In genomic region chr13:113929628-113930615, GRCh38 we compare ENCODE assay signal across 10 cellular contexts. TPM values are rescaled to one million over a fixed set of nuclear protein-coding genes. Genes with fewer than 3 reads are reported as not detected.
A peak's percentile ranks its signal among the peaks of the same experiment; 100 is the strongest.
DNase-seq lines count a peak whose midpoint lies in the region; ATAC-seq, FAIRE-seq and TF ChIP-seq lines count a peak whose summit lies in the region.
"Had no signal": no experiment of that assay in that cellular context is flagged by ENCODE, and none has a peak within 500 bp of the region (broad histone marks: within the 10 kb centered on the region; RNA-seq: fewer than 3 reads in every experiment).

No MANE protein-coding gene starts in this region.

- no peak overlapping the region for H3K27ac ChIP-seq in right atrium auricular region
- H3K27ac ChIP-seq in H1 (ENCODE audit: low read depth, low read length): no peak overlapping the region

- peak overlapping the region; percentile 44 for H3K4ac ChIP-seq in H1 (replicated peaks; ENCODE audit: insufficient read length, low read depth, low read length)

- H3K9me3 ChIP-seq in right atrium auricular region (no peaks in the 10 kb centered on the region), H1 (ENCODE audit: insufficient read depth in 2 of 2, low read depth in 1 of 2, low read length in 1 of 2) (no peaks in the 10 kb centered on the region)

- CTCF ChIA-PET in H1 (lab: Charles Lee; ENCODE audit: partially characterized antibody): interaction anchor here (0.7 to 2.7 kb wide), 5 partner anchors 12 to 300 kb away, joined by 3 to 8 read pairs (median 4); no protein-coding TSS in a partner anchor

- H2BK120ac ChIP-seq in H1 (replicated peaks; ENCODE audit: low read depth, low read length): no peak overlapping the region

- H3K14ac ChIP-seq in H1 (ENCODE audit: insufficient read length): no peak overlapping the region

- H2BK20ac ChIP-seq in H1 (ENCODE audit: low read length): no peak overlapping the region

- no peak overlapping the region for H3K23ac ChIP-seq in H1 (ENCODE audit: insufficient read length)

- H3K79me1 ChIP-seq in H1 (ENCODE audit: low read depth, low read length): no peaks in the 10 kb centered on the region

- FAIRE-seq in H1 (lab: Jason Lieb, UNC): no peak

- TF ChIP-seq CTCF in right atrium auricular region (IDR thresholded peaks at IDR 0.05) (no peak), H1 (IDR thresholded peaks at IDR 0.05; ENCODE audit: control extremely low read depth in 1 of 3, insufficient read depth in 1 of 3, low read depth in 1 of 3, low read length in 3 of 3) (peak in 2 of 3 experiments; percentile 40 to 50; a peak in 3 of 4 replicates), omental fat pad (IDR thresholded peaks at IDR 0.05) (no peak)

- H2BK15ac ChIP-seq in H1 (ENCODE audit: low read length): no peak overlapping the region

- no peak overlapping the region for H3K18ac ChIP-seq in H1 (ENCODE audit: extremely low read depth, low read length)

- H3K79me2 ChIP-seq in H1 (ENCODE audit: control insufficient read depth in 1 of 2, insufficient read depth in 2 of 2, low read length in 2 of 2): no peaks in the 10 kb centered on the region

- H3K4me1 ChIP-seq in right atrium auricular region: peaks cover 0 to 37% of the 10 kb centered on the region in 2 donors
- H3K4me1 ChIP-seq in H1 (replicated peaks in 1 of 4; ENCODE audit: control insufficient read depth in 3 of 4, insufficient read depth in 4 of 4, low read length in 3 of 4): peaks cover 0 to 2% (median 0%) of the 10 kb centered on the region in 4 experiments; a peak in 1 of 7 replicates

- H2AK5ac ChIP-seq in H1 (ENCODE audit: low read depth, low read length): no peak overlapping the region

- no peak overlapping the region for H3K4me2 ChIP-seq in H1 (ENCODE audit: insufficient read depth in 1 of 2, low read depth in 2 of 2, low read length in 2 of 2)

- 88% methylated on average over 26 of the region's 38 CpGs; no CpG with 5 or more reads in 1 of the 2 experiments for WGBS in H1 (ENCODE audit: extremely low coverage in 1 of 2, insufficient coverage in 1 of 2, insufficient read length in 1 of 2, insufficient replicate concordance in 2 of 2, low coverage in 1 of 2, low lambda C conversion rate in 2 of 2, missing lambda C conversion rate in 1 of 2), 2 experiments

- POLR2A ChIA-PET in H1 (lab: Charles Lee; ENCODE audit: partially characterized antibody): no interaction called here

- ATAC-seq in left cardiac atrium: peak; percentile 1 to 2
- no peak for ATAC-seq in omental fat pad (ENCODE audit: low FRiP score)
- ATAC-seq in HG03571 (IDR thresholded peaks at IDR 0.05; ENCODE audit: unreplicated experiment): no peak
- ATAC-seq in HG03565 (IDR thresholded peaks at IDR 0.05; ENCODE audit: unreplicated experiment): no peak
- ATAC-seq in GM19023 (IDR thresholded peaks at IDR 0.05; ENCODE audit: unreplicated experiment): no peak
- no peak for ATAC-seq in HG02870 (IDR thresholded peaks at IDR 0.05; ENCODE audit: unreplicated experiment)

- TF ChIP-seq RAD21 in H1 (IDR thresholded peaks at IDR 0.05 in 1 of 2, conservative IDR thresholded peaks at IDR 0.05 in 1 of 2; ENCODE audit: low read depth in 2 of 2, low read length in 2 of 2): peak; percentile 62 to 75

- no peak overlapping the region for H4K5ac ChIP-seq in H1 (ENCODE audit: insufficient read length, low read depth, low read length)

- TF ChIP-seq EP300 in H1 (IDR thresholded peaks at IDR 0.05; ENCODE audit: borderline replicate concordance in 1 of 2, low read depth in 2 of 2, low read length in 2 of 2): no peak

- H2BK12ac ChIP-seq in H1 (ENCODE audit: low read depth, low read length): no peak overlapping the region

- H4K91ac ChIP-seq in H1 (replicated peaks; ENCODE audit: insufficient read length, low read length): peak overlapping the region; percentile 57

- no peak for DNase-seq in left cardiac atrium
- no peak for DNase-seq in right atrium auricular region (ENCODE audit: low spot score)
- DNase-seq in H1 (ENCODE audit: low read depth in 1 of 2, low spot score in 2 of 2): no peak
- peak; percentile 13 for DNase-seq in omental fat pad (ENCODE audit: low spot score)
- DNase-seq: AML-193, DMS 273 treated with DMSO at 0.1 percent for 48 hours had no signal

- H3K36me3 ChIP-seq in right atrium auricular region (no peaks in the 10 kb centered on the region), H1 (ENCODE audit: control insufficient read depth in 2 of 4, insufficient read depth in 4 of 4, low read length in 3 of 4) (no peaks in the 10 kb centered on the region)

- no peaks in the 10 kb centered on the region for H3K23me2 ChIP-seq in H1 (ENCODE audit: low read depth, low read length)

- no peak overlapping the region for H4K8ac ChIP-seq in H1 (ENCODE audit: extremely low read depth, insufficient read depth, low read length)

- no peak overlapping the region for H3K9ac ChIP-seq in H1 (replicated peaks in 1 of 4; ENCODE audit: extremely low read depth in 1 of 4, low read depth in 3 of 4, low read length in 3 of 4)

- H2AFZ ChIP-seq in H1 (ENCODE audit: low read length): no peak overlapping the region

- H4K20me1 ChIP-seq in H1 (replicated peaks in 1 of 2; ENCODE audit: control insufficient read depth in 1 of 2, insufficient read depth in 2 of 2, low read length in 2 of 2): no peaks in the 10 kb centered on the region

- H3K4me3 ChIP-seq in right atrium auricular region (no peak overlapping the region), H1 (ENCODE audit: extremely low read depth in 1 of 4, insufficient read depth in 2 of 4, low read depth in 3 of 4, low read length in 4 of 4) (no peak overlapping the region)

- H3K56ac ChIP-seq in H1 (replicated peaks; ENCODE audit: insufficient read length, low read depth, low read length): no peak overlapping the region

- intact Hi-C loops in left cardiac atrium (cut with DNase I): no loop called here

- H2BK5ac ChIP-seq in H1 (ENCODE audit: low read depth, low read length): no peak overlapping the region

- H3K27me3 ChIP-seq in right atrium auricular region (no peaks in the 10 kb centered on the region), H1 (replicated peaks in 1 of 4; ENCODE audit: control insufficient read depth in 3 of 4, extremely low read depth in 1 of 4, insufficient read depth in 3 of 4, low read length in 3 of 4) (no peaks in the 10 kb centered on the region)

- TF ChIP-seq POLR2A in H1 (IDR thresholded peaks at IDR 0.05; ENCODE audit: control extremely low read depth in 1 of 2, low read depth in 2 of 2, low read length in 2 of 2): no peak

TF ChIP-seq in H1, 55 proteins besides CTCF, POLR2A, EP300 and RAD21:
- no peak for TF ChIP-seq CBX8 (IDR thresholded peaks at IDR 0.05; ENCODE audit: borderline replicate concordance, low read depth, low read length)
- TF ChIP-seq TEAD4 (IDR thresholded peaks at IDR 0.05; ENCODE audit: low read depth, low read length): no peak
TF ChIP-seq in H1: peak in this region for 0.

RNA-seq across cellular contexts. Expression of gene C13orf46, which starts 44.0 kb away (rescaled TPM):
- total RNA-seq in left cardiac atrium (1 to 10 TPM in 1 of 2 donors, under 1 TPM in 1; 0.65 to 1.4 TPM), right atrium auricular region (1 to 10 TPM in 1 of 2 donors, under 1 TPM in 1; 0.59 to 2.7 TPM), omental fat pad (1 to 10 TPM in 2 of 4 donors, under 1 TPM in 2; 0.13 to 6.9 (median 1.6) TPM)
- total RNA-seq in H1 (2021; fragmentation: NEBNext Ultra II Directional; extraction: Animal tissue kit (Norgen Biotek cat#: 25700)): 0.21 and 0.28 TPM in 2 replicates
- 0.23 and 0.60 TPM in 2 replicates for polyA plus RNA-seq in H1 (2011; rRNA removed)
- 0.21 TPM for polyA plus RNA-seq in H1 (2011; cell fraction: cytosol; rRNA removed)
- polyA plus RNA-seq in H1 (2011; cell fraction: nucleus; rRNA removed): 1.2 TPM
- 0.09 to 0.21 TPM (median 0.11 TPM) in 3 of 4 replicates, not detected in the other for polyA plus RNA-seq in H1 (2012, experiment 1 of 2)
- 0.04 TPM for polyA plus RNA-seq in H1 (2012, experiment 2 of 2)
- polyA plus RNA-seq in H1 (2013, experiment 1 of 2): 0.06 TPM
- polyA plus RNA-seq in H1 (2013, experiment 2 of 2): 0.04 TPM
- 0.46 and 0.69 TPM in 2 replicates for polyA minus RNA-seq in H1 (2011; rRNA and poly(A)+ RNA removed)
- polyA minus RNA-seq in H1 (2011; cell fraction: cytosol; rRNA and poly(A)+ RNA removed): 0.29 TPM
- 0.80 TPM for polyA minus RNA-seq in H1 (2011; cell fraction: nucleus; rRNA and poly(A)+ RNA removed)

Comparison
In these comparisons a context has a peak if more than half of its experiments do, and no peak if none do; other contexts are left out.
1. ATAC-seq: peak in left cardiac atrium (2 of 2); none in omental fat pad (single experiment), HG03571 (single experiment), HG03565 (single experiment), GM19023 (single experiment) and HG02870 (single experiment).
2. CTCF ChIP-seq: peak in H1 (2 of 3); none in right atrium auricular region (0 of 2) and omental fat pad (0 of 3).